Comparison of ENCODE assay signal across 1 cellular context in genomic region chr1:32650752-32651460, GRCh38.
TF ChIP-seq lines count a peak whose summit lies in the region.

Gene RBBP4, plus strand, starts transcription at chr1:32651208. Its CDS starts 99 bp downstream, at chr1:32651307.

TF ChIP-seq in K562, 482 proteins besides CTCF, POLR2A, EP300 and RAD21 (continued from another document and continues in another):
- TF ChIP-seq, protein P1, sequence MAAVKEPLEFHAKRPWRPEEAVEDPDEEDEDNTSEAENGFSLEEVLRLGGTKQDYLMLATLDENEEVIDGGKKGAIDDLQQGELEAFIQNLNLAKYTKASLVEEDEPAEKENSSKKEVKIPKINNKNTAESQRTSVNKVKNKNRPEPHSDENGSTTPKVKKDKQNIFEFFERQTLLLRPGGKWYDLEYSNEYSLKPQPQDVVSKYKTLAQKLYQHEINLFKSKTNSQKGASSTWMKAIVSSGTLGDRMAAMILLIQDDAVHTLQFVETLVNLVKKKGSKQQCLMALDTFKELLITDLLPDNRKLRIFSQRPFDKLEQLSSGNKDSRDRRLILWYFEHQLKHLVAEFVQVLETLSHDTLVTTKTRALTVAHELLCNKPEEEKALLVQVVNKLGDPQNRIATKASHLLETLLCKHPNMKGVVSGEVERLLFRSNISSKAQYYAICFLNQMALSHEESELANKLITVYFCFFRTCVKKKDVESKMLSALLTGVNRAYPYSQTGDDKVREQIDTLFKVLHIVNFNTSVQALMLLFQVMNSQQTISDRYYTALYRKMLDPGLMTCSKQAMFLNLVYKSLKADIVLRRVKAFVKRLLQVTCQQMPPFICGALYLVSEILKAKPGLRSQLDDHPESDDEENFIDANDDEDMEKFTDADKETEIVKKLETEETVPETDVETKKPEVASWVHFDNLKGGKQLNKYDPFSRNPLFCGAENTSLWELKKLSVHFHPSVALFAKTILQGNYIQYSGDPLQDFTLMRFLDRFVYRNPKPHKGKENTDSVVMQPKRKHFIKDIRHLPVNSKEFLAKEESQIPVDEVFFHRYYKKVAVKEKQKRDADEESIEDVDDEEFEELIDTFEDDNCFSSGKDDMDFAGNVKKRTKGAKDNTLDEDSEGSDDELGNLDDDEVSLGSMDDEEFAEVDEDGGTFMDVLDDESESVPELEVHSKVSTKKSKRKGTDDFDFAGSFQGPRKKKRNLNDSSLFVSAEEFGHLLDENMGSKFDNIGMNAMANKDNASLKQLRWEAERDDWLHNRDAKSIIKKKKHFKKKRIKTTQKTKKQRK (IDR thresholded peaks at IDR 0.05; ENCODE audit: borderline replicate concordance, low read depth, low read length), result no peak
- TF ChIP-seq CBX2 (IDR thresholded peaks at IDR 0.05; ENCODE audit: insufficient read depth, low read length, poor library complexity, severe bottlenecking) (no peak), SMAD4 (CRISPR knock-in tag; conservative IDR thresholded peaks at IDR 0.05) (peak; percentile 97), PPARD (CRISPR knock-in tag; IDR thresholded peaks at IDR 0.05) (0 out of 2 replicates have a peak, but pooled peaks have one; percentile 67), ZSCAN32 (CRISPR knock-in tag; IDR thresholded peaks at IDR 0.05) (peak; percentile 84), ZNF75A (CRISPR knock-in tag; IDR thresholded peaks at IDR 0.05) (peak; percentile 86), ZNF354B (CRISPR knock-in tag; IDR thresholded peaks at IDR 0.05) (peak; percentile 96), DLX4 (CRISPR knock-in tag; IDR thresholded peaks at IDR 0.05) (no peak), RBFOX2 (IDR thresholded peaks at IDR 0.05; ENCODE audit: low read depth, low read length) (peak; percentile 98), SMC3 (conservative IDR thresholded peaks at IDR 0.05; ENCODE audit: insufficient read depth, low read depth, low read length) (no peak), ZNF324 (CRISPR knock-in tag; IDR thresholded peaks at IDR 0.05) (peak; percentile 80), U2AF1 (optimal IDR thresholded peaks at IDR 0.05; ENCODE audit: low read depth, low read length) (peak; percentile 27), ZBTB43 (CRISPR knock-in tag; IDR thresholded peaks at IDR 0.05) (peak; percentile 71; the same call in 1 of the 2 replicates), MAFK (IDR thresholded peaks at IDR 0.05; ENCODE audit: low read length) (no peak), MYNN (IDR thresholded peaks at IDR 0.05) (no peak), MYNN (CRISPR knock-in tag; IDR thresholded peaks at IDR 0.05) (no peak), ZNF398 (CRISPR knock-in tag; IDR thresholded peaks at IDR 0.05) (peak; percentile 89), PRPF4 (IDR thresholded peaks at IDR 0.05; ENCODE audit: insufficient read depth, low read depth, low read length, poor library complexity, severe bottlenecking) (peak; percentile 59), ZKSCAN8 (CRISPR knock-in tag; IDR thresholded peaks at IDR 0.05) (peak; percentile 97), HSF4 (CRISPR knock-in tag; IDR thresholded peaks at IDR 0.05; ENCODE audit: borderline replicate concordance) (peak; percentile 96), MXI1 (IDR thresholded peaks at IDR 0.05; ENCODE audit: low read depth, low read length) (no peak; the same call in 1 of the 2 replicates), KAT8 (IDR thresholded peaks at IDR 0.05; ENCODE audit: low read depth) (peak; percentile 74; the same call in 1 of the 2 replicates), ZNF764 (CRISPR knock-in tag; IDR thresholded peaks at IDR 0.05; ENCODE audit: low read depth) (0 out of 2 replicates have a peak, but pooled peaks have one; percentile 70), RBM25 (IDR thresholded peaks at IDR 0.05; ENCODE audit: low read depth, low read length, severe bottlenecking) (peak; percentile 99), TAF1 (IDR thresholded peaks at IDR 0.05; ENCODE audit: control insufficient read depth, extremely low read depth, insufficient read depth, low read length, severe bottlenecking) (peak; percentile 72), ZNF507 (tag; conservative IDR thresholded peaks at IDR 0.05) (no peak), ZC3H8 (IDR thresholded peaks at IDR 0.05) (no peak), NCOR1 (IDR thresholded peaks at IDR 0.05) (no peak), MAZ (CRISPR knock-in tag; conservative IDR thresholded peaks at IDR 0.05 in 1 of 2, IDR thresholded peaks at IDR 0.05 in 1 of 2) (peak; percentile 94), RBM34 (IDR thresholded peaks at IDR 0.05; ENCODE audit: borderline replicate concordance, insufficient read depth, low read length) (no peak), ZNF23 (CRISPR knock-in tag; IDR thresholded peaks at IDR 0.05) (peak; percentile 81), SIRT6 (IDR thresholded peaks at IDR 0.05; ENCODE audit: low read depth, low read length) (no peak), REST (CRISPR knock-in tag; IDR thresholded peaks at IDR 0.05; ENCODE audit: low read depth) (peak; percentile 77), TCFL5 (CRISPR knock-in tag; conservative IDR thresholded peaks at IDR 0.05) (peak; percentile 94), ZNF76 (CRISPR knock-in tag; IDR thresholded peaks at IDR 0.05; ENCODE audit: borderline replicate concordance) (peak; percentile 97), CBX5 (IDR thresholded peaks at IDR 0.05; ENCODE audit: borderline replicate concordance, low read depth) (0 out of 2 replicates have a peak, but pooled peaks have one; percentile 17), ZNF174 (CRISPR knock-in tag; IDR thresholded peaks at IDR 0.05) (peak; percentile 92; the same call in 1 of the 2 replicates), HIVEP1 (CRISPR knock-in tag; IDR thresholded peaks at IDR 0.05) (peak; percentile 97), ZNF639 (CRISPR knock-in tag; conservative IDR thresholded peaks at IDR 0.05 in 1 of 2, IDR thresholded peaks at IDR 0.05 in 1 of 2) (peak in 1 of 2 experiments; percentile 99; a peak in 2 of 4 replicates), MTA2 (IDR thresholded peaks at IDR 0.05; ENCODE audit: low read depth) (peak; percentile 3; the same call in 1 of the 2 replicates)
- TF ChIP-seq, protein P2, sequence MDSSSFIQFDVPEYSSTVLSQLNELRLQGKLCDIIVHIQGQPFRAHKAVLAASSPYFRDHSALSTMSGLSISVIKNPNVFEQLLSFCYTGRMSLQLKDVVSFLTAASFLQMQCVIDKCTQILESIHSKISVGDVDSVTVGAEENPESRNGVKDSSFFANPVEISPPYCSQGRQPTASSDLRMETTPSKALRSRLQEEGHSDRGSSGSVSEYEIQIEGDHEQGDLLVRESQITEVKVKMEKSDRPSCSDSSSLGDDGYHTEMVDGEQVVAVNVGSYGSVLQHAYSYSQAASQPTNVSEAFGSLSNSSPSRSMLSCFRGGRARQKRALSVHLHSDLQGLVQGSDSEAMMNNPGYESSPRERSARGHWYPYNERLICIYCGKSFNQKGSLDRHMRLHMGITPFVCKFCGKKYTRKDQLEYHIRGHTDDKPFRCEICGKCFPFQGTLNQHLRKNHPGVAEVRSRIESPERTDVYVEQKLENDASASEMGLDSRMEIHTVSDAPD (CRISPR knock-in tag; IDR thresholded peaks at IDR 0.05), result peak; percentile 93
- TF ChIP-seq, protein P3, sequence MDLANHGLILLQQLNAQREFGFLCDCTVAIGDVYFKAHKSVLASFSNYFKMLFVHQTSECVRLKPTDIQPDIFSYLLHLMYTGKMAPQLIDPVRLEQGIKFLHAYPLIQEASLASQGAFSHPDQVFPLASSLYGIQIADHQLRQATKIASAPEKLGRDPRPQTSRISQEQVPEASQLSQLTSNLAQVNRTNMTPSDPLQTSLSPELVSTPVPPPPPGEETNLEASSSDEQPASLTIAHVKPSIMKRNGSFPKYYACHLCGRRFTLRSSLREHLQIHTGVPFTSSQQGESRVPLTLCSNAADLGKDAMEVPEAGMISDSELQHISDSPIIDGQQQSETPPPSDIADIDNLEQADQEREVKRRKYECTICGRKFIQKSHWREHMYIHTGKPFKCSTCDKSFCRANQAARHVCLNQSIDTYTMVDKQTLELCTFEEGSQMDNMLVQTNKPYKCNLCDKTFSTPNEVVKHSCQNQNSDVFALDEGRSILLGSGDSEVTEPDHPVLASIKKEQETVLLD (IDR thresholded peaks at IDR 0.05), result peak; percentile 71; the same call in 1 of the 2 replicates
- TF ChIP-seq, protein P4, sequence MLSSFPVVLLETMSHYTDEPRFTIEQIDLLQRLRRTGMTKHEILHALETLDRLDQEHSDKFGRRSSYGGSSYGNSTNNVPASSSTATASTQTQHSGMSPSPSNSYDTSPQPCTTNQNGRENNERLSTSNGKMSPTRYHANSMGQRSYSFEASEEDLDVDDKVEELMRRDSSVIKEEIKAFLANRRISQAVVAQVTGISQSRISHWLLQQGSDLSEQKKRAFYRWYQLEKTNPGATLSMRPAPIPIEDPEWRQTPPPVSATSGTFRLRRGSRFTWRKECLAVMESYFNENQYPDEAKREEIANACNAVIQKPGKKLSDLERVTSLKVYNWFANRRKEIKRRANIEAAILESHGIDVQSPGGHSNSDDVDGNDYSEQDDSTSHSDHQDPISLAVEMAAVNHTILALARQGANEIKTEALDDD (IDR thresholded peaks at IDR 0.05), result no peak
- TF ChIP-seq, protein P5, sequence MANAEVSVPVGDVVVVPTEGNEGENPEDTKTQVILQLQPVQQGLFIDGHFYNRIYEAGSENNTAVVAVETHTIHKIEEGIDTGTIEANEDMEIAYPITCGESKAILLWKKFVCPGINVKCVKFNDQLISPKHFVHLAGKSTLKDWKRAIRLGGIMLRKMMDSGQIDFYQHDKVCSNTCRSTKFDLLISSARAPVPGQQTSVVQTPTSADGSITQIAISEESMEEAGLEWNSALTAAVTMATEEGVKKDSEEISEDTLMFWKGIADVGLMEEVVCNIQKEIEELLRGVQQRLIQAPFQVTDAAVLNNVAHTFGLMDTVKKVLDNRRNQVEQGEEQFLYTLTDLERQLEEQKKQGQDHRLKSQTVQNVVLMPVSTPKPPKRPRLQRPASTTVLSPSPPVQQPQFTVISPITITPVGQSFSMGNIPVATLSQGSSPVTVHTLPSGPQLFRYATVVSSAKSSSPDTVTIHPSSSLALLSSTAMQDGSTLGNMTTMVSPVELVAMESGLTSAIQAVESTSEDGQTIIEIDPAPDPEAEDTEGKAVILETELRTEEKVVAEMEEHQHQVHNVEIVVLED (CRISPR knock-in tag; IDR thresholded peaks at IDR 0.05), result peak; percentile 89
